In the genomic region with DNA sequence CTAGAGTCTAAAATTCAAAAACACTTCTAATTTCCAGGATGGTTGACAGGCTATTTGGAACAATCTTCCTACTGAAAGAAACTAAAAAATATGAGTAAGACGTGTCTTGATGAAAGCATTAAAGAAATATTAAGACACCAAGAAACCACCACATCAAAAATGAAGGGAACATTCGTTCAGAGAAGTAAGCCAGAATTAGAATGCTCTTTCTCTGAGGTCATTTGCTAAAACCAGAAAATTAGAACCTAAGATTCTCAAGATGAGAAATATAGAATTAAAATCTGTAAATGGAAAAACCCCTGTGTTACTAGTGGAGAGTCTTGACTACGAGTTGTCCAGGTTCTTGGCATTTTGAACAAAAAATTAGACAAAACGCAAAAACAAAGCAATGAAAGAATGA, we compare ENCODE assay signal across 40 cellular contexts.
"Had no signal": no experiment of that assay in that cellular context is flagged by ENCODE, and none has a peak within 500 bp of the region (broad histone marks: within the 10 kb centered on the region; RNA-seq: fewer than 3 reads in every experiment).

No MANE protein-coding gene starts in this region.

- H3K4me1 ChIP-seq: adrenal gland, ascending aorta, body of pancreas, breast epithelium had no signal

- H3K9me3 ChIP-seq: adrenal gland, ascending aorta, body of pancreas, breast epithelium had no signal

- H3K27ac ChIP-seq: adrenal gland, ascending aorta, body of pancreas, brain microvascular endothelial cell, breast epithelium, cardiac muscle cell had no signal

- H3K36me3 ChIP-seq: adrenal gland, ascending aorta, brain microvascular endothelial cell, breast epithelium, cardiac muscle cell had no signal

- H3K36me3 Mint-ChIP-seq: activated naive CD4-positive, alpha-beta T cell treated with anti-CD3 and anti-CD28 coated beads, Interleukin-2, amount 50 U/mL, for 24 hours; activated naive CD4-positive, alpha-beta T cell treated with anti-CD3 and anti-CD28 coated beads, Interleukin-2, amount 50 U/mL, for 72 hours; activated naive CD8-positive, alpha-beta T cell; activated naive CD8-positive, alpha-beta T cell treated with anti-CD3 and anti-CD28 coated beads for 36 hours; activated naive CD8-positive, alpha-beta T cell treated with anti-CD3 and anti-CD28 coated beads, Interleukin-2, amount 10 ng/mL, durations not matched to agents 7 days and 5 days; brain had no signal

- H3K4me3 Mint-ChIP-seq: activated naive CD4-positive, alpha-beta T cell treated with anti-CD3 and anti-CD28 coated beads for 36 hours; activated naive CD4-positive, alpha-beta T cell treated with anti-CD3 and anti-CD28 coated beads, Interleukin-2, amount 10 ng/mL, durations not matched to agents 7 days and 5 days; activated naive CD4-positive, alpha-beta T cell treated with anti-CD3 and anti-CD28 coated beads, Interleukin-2, amount 50 U/mL, for 24 hours; activated naive CD8-positive, alpha-beta T cell; activated naive CD8-positive, alpha-beta T cell treated with anti-CD3 and anti-CD28 coated beads for 36 hours; activated naive CD8-positive, alpha-beta T cell treated with anti-CD3 and anti-CD28 coated beads, Interleukin-2, amount 10 ng/mL, durations not matched to agents 7 days and 5 days; activated naive CD8-positive, alpha-beta T cell treated with anti-CD3 and anti-CD28 coated beads, Interleukin-2, amount 50 U/mL, for 24 hours; activated T-cell treated with anti-CD3 and anti-CD28 coated beads, Interleukin-2, amount 50 U/mL, for 24 hours; activated T-cell treated with anti-CD3 and anti-CD28 coated beads, Interleukin-2, amount 50 U/mL, for 4 hours; activated T-cell treated with anti-CD3 and anti-CD28 coated beads, Interleukin-2, amount 50 U/mL, for 72 hours; activated T-helper 1 cell treated with anti-CD3 and anti-CD28 coated beads, Interleukin-12 subunit alpha, Interleukin-12 subunit beta, Interleukin-2, Interleukin-4 antibody, amounts not matched to agents 30 ng/mL and 10 ng/mL and 1 ng/mL, durations not matched to agents 14 hours and 24 hours and 36 hours; activated T-helper 17 cell treated with anti-CD3 and anti-CD28 coated beads, Interleukin-2, amount 50 U/mL, for 72 hours; brain; central memory CD8-positive, alpha-beta T cell had no signal

- FAIRE-seq: astrocyte, bronchial epithelial cell had no signal

- H3K9me3 Mint-ChIP-seq: activated naive CD4-positive, alpha-beta T cell treated with anti-CD3 and anti-CD28 coated beads for 36 hours; activated naive CD4-positive, alpha-beta T cell treated with anti-CD3 and anti-CD28 coated beads, Interleukin-2, amount 50 U/mL, for 24 hours; activated naive CD8-positive, alpha-beta T cell treated with anti-CD3 and anti-CD28 coated beads for 36 hours; activated naive CD8-positive, alpha-beta T cell treated with anti-CD3 and anti-CD28 coated beads, Interleukin-2, amount 10 ng/mL, durations not matched to agents 7 days and 5 days; activated naive CD8-positive, alpha-beta T cell treated with anti-CD3 and anti-CD28 coated beads, Interleukin-2, amount 50 U/mL, for 24 hours; activated T-cell treated with anti-CD3 and anti-CD28 coated beads, Interleukin-2, amount 50 U/mL, for 24 hours; activated T-cell treated with anti-CD3 and anti-CD28 coated beads, Interleukin-2, amount 50 U/mL, for 4 hours; activated T-cell treated with anti-CD3 and anti-CD28 coated beads, Interleukin-2, amount 50 U/mL, for 72 hours; activated T-helper 1 cell treated with anti-CD3 and anti-CD28 coated beads, Interleukin-12 subunit alpha, Interleukin-12 subunit beta, Interleukin-2, Interleukin-4 antibody, amounts not matched to agents 30 ng/mL and 10 ng/mL and 1 ng/mL, durations not matched to agents 14 hours and 24 hours and 36 hours; activated T-helper 17 cell treated with anti-CD3 and anti-CD28 coated beads, Interleukin-2, amount 50 U/mL, for 72 hours; activated T-helper 2 cell treated with anti-CD3 and anti-CD28 coated beads, Interferon-gamma antibody, Interleukin-2, Interleukin-4, amounts not matched to agents 10 μg/mL and 5 μg/mL and 100 μg/mL, durations not matched to agents 14 hours and 24 hours and 36 hours; brain; central memory CD8-positive, alpha-beta T cell had no signal

- ATAC-seq: activated naive CD4-positive, alpha-beta T cell treated with anti-CD3 and anti-CD28 coated beads, Interleukin-2, amount 50 U/mL, for 72 hours; activated naive CD8-positive, alpha-beta T cell treated with anti-CD3 and anti-CD28 coated beads, Interleukin-2, amount 50 U/mL, for 24 hours; activated T-cell treated with anti-CD3 and anti-CD28 coated beads, Interleukin-2, amount 50 U/mL, for 4 hours; activated T-cell treated with anti-CD3 and anti-CD28 coated beads, Interleukin-2, amount 50 U/mL, for 72 hours; activated T-helper 17 cell treated with anti-CD3 and anti-CD28 coated beads, Interleukin-2, amount 50 U/mL, for 72 hours; body of pancreas had no signal

- H3K27me3 Mint-ChIP-seq: activated naive CD4-positive, alpha-beta T cell treated with anti-CD3 and anti-CD28 coated beads, Interleukin-2, amount 10 ng/mL, durations not matched to agents 7 days and 5 days; activated naive CD4-positive, alpha-beta T cell treated with anti-CD3 and anti-CD28 coated beads, Interleukin-2, amount 50 U/mL, for 24 hours; activated naive CD8-positive, alpha-beta T cell; activated naive CD8-positive, alpha-beta T cell treated with anti-CD3 and anti-CD28 coated beads for 36 hours; activated naive CD8-positive, alpha-beta T cell treated with anti-CD3 and anti-CD28 coated beads, Interleukin-2, amount 50 U/mL, for 24 hours; activated T-cell treated with anti-CD3 and anti-CD28 coated beads, Interleukin-2, amount 50 U/mL, for 24 hours; activated T-helper 17 cell treated with anti-CD3 and anti-CD28 coated beads, Interleukin-2, amount 50 U/mL, for 72 hours; brain; central memory CD8-positive, alpha-beta T cell had no signal

- H3K27me3 ChIP-seq: adrenal gland, ascending aorta, body of pancreas, brain microvascular endothelial cell, breast epithelium, cardiac muscle cell had no signal

- H3K27ac Mint-ChIP-seq: activated naive CD4-positive, alpha-beta T cell treated with anti-CD3 and anti-CD28 coated beads for 36 hours; activated naive CD4-positive, alpha-beta T cell treated with anti-CD3 and anti-CD28 coated beads, Interleukin-2, amount 10 ng/mL, durations not matched to agents 7 days and 5 days; activated naive CD4-positive, alpha-beta T cell treated with anti-CD3 and anti-CD28 coated beads, Interleukin-2, amount 50 U/mL, for 24 hours; activated naive CD4-positive, alpha-beta T cell treated with anti-CD3 and anti-CD28 coated beads, Interleukin-2, amount 50 U/mL, for 72 hours; activated naive CD8-positive, alpha-beta T cell; activated naive CD8-positive, alpha-beta T cell treated with anti-CD3 and anti-CD28 coated beads for 36 hours; activated naive CD8-positive, alpha-beta T cell treated with anti-CD3 and anti-CD28 coated beads, Interleukin-2, amount 10 ng/mL, durations not matched to agents 7 days and 5 days; activated naive CD8-positive, alpha-beta T cell treated with anti-CD3 and anti-CD28 coated beads, Interleukin-2, amount 50 U/mL, for 24 hours; activated T-cell treated with anti-CD3 and anti-CD28 coated beads, Interleukin-2, amount 50 U/mL, for 24 hours; activated T-cell treated with anti-CD3 and anti-CD28 coated beads, Interleukin-2, amount 50 U/mL, for 72 hours; activated T-helper 1 cell treated with anti-CD3 and anti-CD28 coated beads, Interleukin-12 subunit alpha, Interleukin-12 subunit beta, Interleukin-2, Interleukin-4 antibody, amounts not matched to agents 30 ng/mL and 10 ng/mL and 1 ng/mL, durations not matched to agents 14 hours and 24 hours and 36 hours; activated T-helper 17 cell treated with anti-CD3 and anti-CD28 coated beads, Interleukin-2, amount 50 U/mL, for 72 hours; activated T-helper 2 cell treated with anti-CD3 and anti-CD28 coated beads, Interferon-gamma antibody, Interleukin-2, Interleukin-4, amounts not matched to agents 10 μg/mL and 5 μg/mL and 100 μg/mL, durations not matched to agents 14 hours and 24 hours and 36 hours; brain had no signal

- DNase-seq: activated effector memory CD4-positive, alpha-beta T cell treated with anti-CD3 and anti-CD28 coated beads, Interleukin-2, amount 50 U/mL, for 16 hours; activated effector memory CD4-positive, alpha-beta T cell treated with Interleukin-2 at 50 U/mL for 16 hours; activated gamma-delta T cell; activated gamma-delta T cell treated with Interleukin-2 at 50 U/mL for 16 hours; activated naive CD4-positive, alpha-beta T cell; activated naive CD4-positive, alpha-beta T cell treated with anti-CD3 and anti-CD28 coated beads for 36 hours; activated naive CD4-positive, alpha-beta T cell treated with anti-CD3 and anti-CD28 coated beads, Interleukin-2, amount 10 ng/mL, durations not matched to agents 7 days and 5 days; activated naive CD4-positive, alpha-beta T cell treated with anti-CD3 and anti-CD28 coated beads, Interleukin-2, amount 50 U/mL, for 16 hours; activated naive CD4-positive, alpha-beta T cell treated with Interleukin-2 at 50 U/mL for 16 hours; activated naive CD8-positive, alpha-beta T cell treated with anti-CD3 and anti-CD28 coated beads for 36 hours; activated naive CD8-positive, alpha-beta T cell treated with anti-CD3 and anti-CD28 coated beads, Interleukin-2, amount 10 ng/mL, durations not matched to agents 7 days and 5 days; activated naive CD8-positive, alpha-beta T cell treated with anti-CD3 and anti-CD28 coated beads, Interleukin-2, amount 50 U/mL, for 24 hours; activated T-cell treated with anti-CD3 and anti-CD28 coated beads, Interleukin-2, amount 50 U/mL, for 1 hour; activated T-cell treated with anti-CD3 and anti-CD28 coated beads, Interleukin-2, amount 50 U/mL, for 24 hours; activated T-cell treated with anti-CD3 and anti-CD28 coated beads, Interleukin-2, amount 50 U/mL, for 4 hours; activated T-cell treated with anti-CD3 and anti-CD28 coated beads, Interleukin-2, amount 50 U/mL, for 48 hours; activated T-cell treated with anti-CD3 and anti-CD28 coated beads, Interleukin-2, amount 50 U/mL, for 72 hours; adrenal gland; amniotic stem cell; amygdala; anterior cingulate cortex; aorta; body of pancreas; brain microvascular endothelial cell; caudate nucleus; central memory CD4-positive, alpha-beta T cell; cerebellar nuclear complex had no signal

- H3K4me3 ChIP-seq: adrenal gland, ascending aorta, body of pancreas, breast epithelium, cardiac muscle cell had no signal
